8 cellular contexts compared by ENCODE assay signal in the genomic region with DNA sequence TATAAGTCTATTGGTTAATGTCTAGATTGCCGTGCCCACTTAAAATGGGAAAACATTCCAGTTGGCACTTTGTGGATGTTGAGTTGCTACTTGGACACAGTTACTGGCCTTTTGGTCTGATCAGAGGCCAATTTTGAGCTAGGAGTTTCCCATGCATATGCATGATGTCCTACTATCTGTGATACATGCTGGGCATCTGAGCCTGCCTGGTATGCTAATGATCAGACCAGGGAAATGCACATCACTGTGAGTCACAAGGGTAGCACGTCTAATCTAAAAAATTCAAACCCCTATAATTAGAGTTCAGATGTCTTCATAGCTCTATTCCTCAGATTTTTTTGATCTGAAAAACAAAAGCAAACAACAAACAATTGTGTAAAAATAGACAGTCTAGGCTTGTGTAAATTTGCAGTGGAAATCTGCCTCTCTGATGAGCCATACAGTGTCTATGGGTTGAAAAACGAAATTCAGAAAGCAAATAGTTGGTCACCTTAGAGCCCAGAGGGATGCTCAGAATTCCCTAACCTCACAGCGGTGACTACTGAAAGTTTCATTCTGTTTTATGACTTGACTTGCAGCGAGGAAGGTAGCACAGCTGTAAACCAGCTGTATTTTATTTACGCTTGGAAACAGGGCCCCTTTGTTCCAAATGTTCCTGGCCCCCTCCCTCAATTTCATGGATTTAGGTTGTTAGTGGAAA. TPM values are rescaled to one million over a fixed set of nuclear protein-coding genes. Genes with fewer than 3 reads are reported as not detected.
DNase-seq lines count a peak whose midpoint lies in the region; ATAC-seq, FAIRE-seq and TF ChIP-seq lines count a peak whose summit lies in the region.
"Had no signal": no experiment of that assay in that cellular context is flagged by ENCODE, and none has a peak within 500 bp of the region (broad histone marks: within the 10 kb centered on the region; RNA-seq: fewer than 3 reads in every experiment).

No MANE protein-coding gene starts in this region.

- FAIRE-seq in urothelium cell line (lab: Jason Lieb, UNC), result no peak

- DNase-seq in M059J (ENCODE audit: low read depth), result peak; percentile 86
- peak; percentile 59 for DNase-seq in choroid plexus epithelial cell (ENCODE audit: low read depth)
- DNase-seq in left lung, result no peak
- peak; percentile 9 for DNase-seq in urothelium cell line (ENCODE audit: low spot score)
- no peak for DNase-seq in cortex of kidney (lab: John Stamatoyannopoulos, UW)
- DNase-seq: activated CD4-positive, CD25-positive, alpha-beta regulatory T cell treated with anti-CD3 and anti-CD28 coated beads, Interleukin-2, amount 50 U/mL, for 72 hours had no signal

- H3K4me3 ChIP-seq in choroid plexus epithelial cell (ENCODE audit: low read depth, low read length) (no peak overlapping the region), left lung (no peak overlapping the region)

- peak overlapping the region in 1 of 2 donors; percentile 34 for H3K27ac ChIP-seq in left lung

- ATAC-seq in left lung, result peak; percentile 9
- no peak for ATAC-seq in GM21717 (IDR thresholded peaks at IDR 0.05; ENCODE audit: unreplicated experiment)
- ATAC-seq in HG02840 (IDR thresholded peaks at IDR 0.05; ENCODE audit: low FRiP score, unreplicated experiment), result no peak

- H3K27me3 ChIP-seq in left lung, result no peaks in the 10 kb centered on the region

- H3K36me3 ChIP-seq in left lung, result no peaks in the 10 kb centered on the region

- no peaks in the 10 kb centered on the region for H3K4me1 ChIP-seq in left lung

- intact Hi-C loops in left lung (cut with DNase I), result loop anchor here in 1 of 2 donors (10.0 kb wide), 1 partner anchor 242 kb away; no protein-coding TSS in a partner anchor

- TF ChIP-seq CTCF in choroid plexus epithelial cell (conservative IDR thresholded peaks at IDR 0.05; ENCODE audit: low read depth, low read length) (no peak), left lung (IDR thresholded peaks at IDR 0.05) (no peak)

- H3K9me3 ChIP-seq in left lung, result no peaks in the 10 kb centered on the region

RNA-seq across cellular contexts. Expression of a gene that starts 37.3 kb away (rescaled TPM):
- 3.7 and 7.7 TPM in 2 replicates for total RNA-seq in M059J (2014; rRNA removed; shearing (Covaris generic))
- 10 to 100 TPM; 22.9 to 24.4 TPM for total RNA-seq in left lung

Comparison
In these comparisons a context has a peak if more than half of its experiments do, and no peak if none do; other contexts are left out.
1. DNase-seq: peak in M059J (single experiment), choroid plexus epithelial cell (single experiment) and urothelium cell line (single experiment); none in left lung (0 of 2) and cortex of kidney (single experiment).